Comparison of ENCODE assay signal across 18 cellular contexts in the genomic region with DNA sequence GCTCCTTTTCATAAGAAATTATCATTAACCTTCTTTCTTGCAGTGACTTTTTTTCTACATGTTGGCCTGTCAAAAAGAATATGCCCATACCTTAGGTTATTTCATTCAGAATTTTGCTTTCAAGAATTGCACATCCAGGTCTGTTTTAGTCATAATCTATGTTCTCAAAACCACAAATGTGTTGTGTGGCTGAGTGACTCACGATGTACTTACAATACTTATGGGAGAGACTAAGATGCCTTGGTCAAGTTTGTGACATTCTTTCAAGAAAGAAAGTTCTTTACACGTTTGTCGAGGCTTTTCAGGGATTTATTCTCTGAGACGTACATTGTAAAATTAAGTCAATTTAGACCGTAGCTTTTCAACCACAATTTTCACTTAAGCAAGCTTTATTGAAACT.
A peak's percentile ranks its signal among the peaks of the same experiment; 100 is the strongest.
DNase-seq lines count a peak whose midpoint lies in the region; ATAC-seq, FAIRE-seq and TF ChIP-seq lines count a peak whose summit lies in the region.
"Had no signal": no experiment of that assay in that cellular context is flagged by ENCODE, and none has a peak within 500 bp of the region (broad histone marks: within the 10 kb centered on the region; RNA-seq: fewer than 3 reads in every experiment).

No MANE protein-coding gene starts in this region.

- no peaks in the 10 kb centered on the region for H3K27me3 Mint-ChIP-seq in CD4-positive, alpha-beta T cell
- peaks cover 10% of the 10 kb centered on the region for H3K27me3 Mint-ChIP-seq in chondrocyte (ENCODE audit: low read depth)
- H3K27me3 Mint-ChIP-seq: activated naive CD8-positive, alpha-beta T cell treated with anti-CD3 and anti-CD28 coated beads, Interleukin-2, amount 50 U/mL, for 24 hours; naive B cell; progenitor cell of endocrine pancreas had no signal

- peak; percentile 87 for FAIRE-seq in H54 (lab: Jason Lieb, UNC)
- FAIRE-seq: colon had no signal

- DNase-seq in H54 (ENCODE audit: insufficient read length, low spot score) (peak; percentile 1), RPMI7951 (ENCODE audit: low read depth) (peak; percentile 51), epithelial cell of esophagus (ENCODE audit: low read depth) (peak; percentile 84), skeletal muscle cell (ENCODE audit: low read depth) (peak; percentile 82), chondrocyte (ENCODE audit: low spot score) (no peak), Peyer's patch (no peak)
- no peak for DNase-seq in CD4-positive, alpha-beta T cell
- DNase-seq: activated CD4-positive, alpha-beta T cell treated with anti-CD3 and anti-CD28 coated beads, Interleukin-2, amount 50 U/mL, for 48 hours; activated naive CD8-positive, alpha-beta T cell treated with anti-CD3 and anti-CD28 coated beads, Interleukin-2, amount 50 U/mL, for 24 hours; HFFc6; hippocampal formation; left lung; MM.1S; naive B cell; NCI-H2029 treated with DMSO at 0.1 percent for 48 hours had no signal

- no peaks in the 10 kb centered on the region for H3K36me3 ChIP-seq in Peyer's patch
- H3K36me3 ChIP-seq: left lung, SJSA1 had no signal

- no peak for ATAC-seq in CD4-positive, alpha-beta T cell (ENCODE audit: poor library complexity)
- ATAC-seq: activated naive CD8-positive, alpha-beta T cell treated with anti-CD3 and anti-CD28 coated beads, Interleukin-2, amount 50 U/mL, for 24 hours; left lung had no signal

- POLR2A ChIA-PET in CD4-positive, alpha-beta T cell (lab: Charles Lee): no interaction called here

- TF ChIP-seq POLR2A in H54 (IDR thresholded peaks at IDR 0.05; ENCODE audit: low read depth, low read length): no peak
- no peak for TF ChIP-seq POLR2A in Peyer's patch (IDR thresholded peaks at IDR 0.05)

- H3K27ac ChIP-seq in CD4-positive, alpha-beta T cell (ENCODE audit: low read depth, low read length): no peak overlapping the region
- H3K27ac ChIP-seq in Peyer's patch: no peak overlapping the region
- H3K27ac ChIP-seq: left lung, SJSA1 had no signal

- intact Hi-C loops in CD4-positive, alpha-beta T cell (cut with DNase I, micrococcal nuclease): no loop called here

- no peaks in the 10 kb centered on the region for H3K4me1 ChIP-seq in Peyer's patch
- H3K4me1 ChIP-seq: left lung, SJSA1 had no signal

- H3K4me1 Mint-ChIP-seq in CD4-positive, alpha-beta T cell (ENCODE audit: low read depth): no peaks in the 10 kb centered on the region
- H3K4me1 Mint-ChIP-seq in chondrocyte (ENCODE audit: low read depth): peaks cover 9% of the 10 kb centered on the region
- H3K4me1 Mint-ChIP-seq: activated naive CD8-positive, alpha-beta T cell treated with anti-CD3 and anti-CD28 coated beads, Interleukin-2, amount 50 U/mL, for 24 hours; naive B cell had no signal

- CTCF ChIA-PET in CD4-positive, alpha-beta T cell (lab: Charles Lee): no interaction called here

- no peaks in the 10 kb centered on the region for H3K27me3 ChIP-seq in CD4-positive, alpha-beta T cell (ENCODE audit: control insufficient read depth, insufficient read depth, low read length)
- no peaks in the 10 kb centered on the region for H3K27me3 ChIP-seq in Peyer's patch
- H3K27me3 ChIP-seq: left lung, SJSA1 had no signal

- peaks cover 3% of the 10 kb centered on the region for H3K9me3 ChIP-seq in CD4-positive, alpha-beta T cell (ENCODE audit: control insufficient read depth, low read length)
- H3K9me3 ChIP-seq in Peyer's patch: no peaks in the 10 kb centered on the region
- H3K9me3 ChIP-seq: left lung, SJSA1 had no signal

- TF ChIP-seq CTCF in epithelial cell of esophagus (IDR thresholded peaks at IDR 0.05; ENCODE audit: insufficient read depth, low read depth, low read length, missing control alignments) (no peak), chondrocyte (IDR thresholded peaks at IDR 0.05) (no peak), Peyer's patch (IDR thresholded peaks at IDR 0.05) (no peak)
- no peak for TF ChIP-seq CTCF in CD4-positive, alpha-beta T cell (IDR thresholded peaks at IDR 0.05)

- H3K4me3 ChIP-seq in epithelial cell of esophagus (ENCODE audit: low read length): no peak overlapping the region
- H3K4me3 ChIP-seq in skeletal muscle cell (ENCODE audit: low read depth, low read length): no peak overlapping the region
- no peak overlapping the region for H3K4me3 ChIP-seq in Peyer's patch
- H3K4me3 ChIP-seq: left lung, SJSA1 had no signal

- H3K4me3 Mint-ChIP-seq in CD4-positive, alpha-beta T cell: no peak overlapping the region
- no peak overlapping the region for H3K4me3 Mint-ChIP-seq in chondrocyte (ENCODE audit: unreplicated experiment)
- H3K4me3 Mint-ChIP-seq: activated naive CD8-positive, alpha-beta T cell treated with anti-CD3 and anti-CD28 coated beads, Interleukin-2, amount 50 U/mL, for 24 hours; HFFc6; naive B cell had no signal

- no peaks in the 10 kb centered on the region for H3K36me3 Mint-ChIP-seq in CD4-positive, alpha-beta T cell (ENCODE audit: low read depth)
- no peaks in the 10 kb centered on the region for H3K36me3 Mint-ChIP-seq in chondrocyte (ENCODE audit: low read depth)
- H3K36me3 Mint-ChIP-seq: naive B cell had no signal

- H3K9me3 Mint-ChIP-seq in CD4-positive, alpha-beta T cell: peaks cover 5% of the 10 kb centered on the region
- no peaks in the 10 kb centered on the region for H3K9me3 Mint-ChIP-seq in chondrocyte (ENCODE audit: low read depth)

- H3K27ac Mint-ChIP-seq in CD4-positive, alpha-beta T cell: no peak overlapping the region
- no peak overlapping the region for H3K27ac Mint-ChIP-seq in chondrocyte (ENCODE audit: unreplicated experiment)
- H3K27ac Mint-ChIP-seq: activated naive CD8-positive, alpha-beta T cell treated with anti-CD3 and anti-CD28 coated beads, Interleukin-2, amount 50 U/mL, for 24 hours; HFFc6; naive B cell; progenitor cell of endocrine pancreas had no signal

Comparison
In these comparisons a context has a peak if more than half of its experiments do, and no peak if none do; other contexts are left out.
1. DNase-seq: peak in H54 (single experiment), RPMI7951 (single experiment), epithelial cell of esophagus (single experiment) and skeletal muscle cell (single experiment); none in CD4-positive, alpha-beta T cell (0 of 10), chondrocyte (single experiment) and Peyer's patch (0 of 3).